2 cellular contexts compared by ENCODE assay signal in genomic region chr18:54254265-54254758, GRCh38.
TF ChIP-seq lines count a peak whose summit lies in the region.

No MANE protein-coding gene starts in this region.

TF ChIP-seq in H1, 55 proteins besides CTCF, POLR2A, EP300 and RAD21:
- TF ChIP-seq RNF2 (IDR thresholded peaks at IDR 0.05; ENCODE audit: borderline replicate concordance, low read depth, low read length, missing control alignments, poor library complexity, severe bottlenecking) (no peak), RFX5 (IDR thresholded peaks at IDR 0.05; ENCODE audit: borderline replicate concordance, low read depth, low read length) (no peak), EZH2 (IDR thresholded peaks at IDR 0.05; ENCODE audit: low read depth, low read length, severe bottlenecking) (no peak), KDM1A (IDR thresholded peaks at IDR 0.05; ENCODE audit: borderline replicate concordance, low read length) (no peak), CBX8 (IDR thresholded peaks at IDR 0.05; ENCODE audit: borderline replicate concordance, low read depth, low read length) (no peak), PHF8 (conservative IDR thresholded peaks at IDR 0.05; ENCODE audit: low read depth, low read length) (no peak), FOSL1 (IDR thresholded peaks at IDR 0.05; ENCODE audit: insufficient read depth, low read depth, low read length) (no peak), SRF (IDR thresholded peaks at IDR 0.05; ENCODE audit: low read depth, low read length) (no peak), E2F6 (IDR thresholded peaks at IDR 0.05) (no peak), HDAC6 (IDR thresholded peaks at IDR 0.05; ENCODE audit: low read depth, low read length) (no peak), NRF1 (IDR thresholded peaks at IDR 0.05; ENCODE audit: low read depth, low read length) (no peak), TAF7 (optimal IDR thresholded peaks at IDR 0.05; ENCODE audit: borderline replicate concordance, low read depth, low read length) (no peak), GTF2F1 (IDR thresholded peaks at IDR 0.05; ENCODE audit: borderline replicate concordance, low read depth, low read length) (no peak), ASH2L (IDR thresholded peaks at IDR 0.05; ENCODE audit: low read length) (no peak), KDM4A (IDR thresholded peaks at IDR 0.05; ENCODE audit: low read depth, low read length, severe bottlenecking) (no peak), CEBPB (IDR thresholded peaks at IDR 0.05; ENCODE audit: low read depth, low read length) (no peak), BRCA1 (IDR thresholded peaks at IDR 0.05; ENCODE audit: low read depth, low read length) (no peak), CBX5 (IDR thresholded peaks at IDR 0.05; ENCODE audit: low read depth, low read length) (no peak), TBP (IDR thresholded peaks at IDR 0.05; ENCODE audit: low read depth, low read length) (no peak)

TF ChIP-seq in neural cell, 6 proteins besides CTCF, POLR2A, EP300 and RAD21:
- TF ChIP-seq EZH2 (IDR thresholded peaks at IDR 0.05; ENCODE audit: borderline replicate concordance, insufficient read depth, low read length, poor library complexity, severe bottlenecking) (no peak), REST (IDR thresholded peaks at IDR 0.05; ENCODE audit: borderline replicate concordance) (no peak), SMC3 (conservative IDR thresholded peaks at IDR 0.05; ENCODE audit: poor library complexity) (no peak), MXI1 (conservative IDR thresholded peaks at IDR 0.05; ENCODE audit: poor library complexity, severe bottlenecking) (no peak)
